Comparison of ENCODE assay signal across 10 cellular contexts in genomic region chr2:100752628-100753333, GRCh38.
A peak's percentile ranks its signal among the peaks of the same experiment; 100 is the strongest.
DNase-seq lines count a peak whose midpoint lies in the region; ATAC-seq, FAIRE-seq and TF ChIP-seq lines count a peak whose summit lies in the region.
"Had no signal": no experiment of that assay in that cellular context is flagged by ENCODE, and none has a peak within 500 bp of the region (broad histone marks: within the 10 kb centered on the region; RNA-seq: fewer than 3 reads in every experiment).

No MANE protein-coding gene starts in this region.

- no peak overlapping the region for H3K27ac Mint-ChIP-seq in type B pancreatic cell
- H3K27ac Mint-ChIP-seq: GM23338; natural killer cell treated with Interleukin-12 subunit alpha and Interleukin-12 subunit beta and Interleukin-15 and Interleukin-18, amount 100 ng/mL, for 72 hours had no signal

- peaks cover 3% of the 10 kb centered on the region for H3K4me1 Mint-ChIP-seq in type B pancreatic cell (ENCODE audit: unreplicated experiment)
- H3K4me1 Mint-ChIP-seq: GM23338 had no signal

- no peak overlapping the region for H3K4me3 ChIP-seq in fibroblast of mammary gland (ENCODE audit: control insufficient read depth, low read depth, low read length)
- H3K4me3 ChIP-seq: GM23338 had no signal

- H3K27me3 Mint-ChIP-seq in type B pancreatic cell, result peaks cover 41% of the 10 kb centered on the region

- no peaks in the 10 kb centered on the region for H3K9me3 Mint-ChIP-seq in type B pancreatic cell
- H3K9me3 Mint-ChIP-seq: GM23338; natural killer cell treated with Interleukin-12 subunit alpha and Interleukin-12 subunit beta and Interleukin-15 and Interleukin-18, amount 100 ng/mL, for 72 hours had no signal

- no peak overlapping the region for H3K4me3 Mint-ChIP-seq in type B pancreatic cell
- H3K4me3 Mint-ChIP-seq: GM23338; natural killer cell treated with Interleukin-12 subunit alpha and Interleukin-12 subunit beta and Interleukin-15 and Interleukin-18, amount 100 ng/mL, for 72 hours had no signal

- DNase-seq in H54 (ENCODE audit: insufficient read length, low spot score) (no peak), RKO (ENCODE audit: low spot score) (peak; percentile 57), fibroblast of mammary gland (ENCODE audit: low read depth) (peak; percentile 95), renal cortical epithelial cell (ENCODE audit: low read depth) (peak; percentile 95), type B pancreatic cell (ENCODE audit: extremely low spot score, unreplicated experiment) (no peak)
- no peak for DNase-seq in stimulated activated naive CD4-positive, alpha-beta T cell treated with Interleukin-2 at 50 U/mL for 16 hours (lab: John Stamatoyannopoulos, UW)
- no peak for DNase-seq in NK-92 treated with Interleukin-12 subunit alpha and Interleukin-12 subunit beta, amount 100 ng/mL, for 24 hours (lab: John Stamatoyannopoulos, UW)

- peak; percentile 86 for FAIRE-seq in H54 (lab: Jason Lieb, UNC)

- TF ChIP-seq POLR2A in H54 (IDR thresholded peaks at IDR 0.05; ENCODE audit: low read depth, low read length), result no peak

- ATAC-seq in GM21526 (IDR thresholded peaks at IDR 0.05; ENCODE audit: low FRiP score, unreplicated experiment), result no peak
- ATAC-seq: GM23338 had no signal

- H3K36me3 Mint-ChIP-seq in type B pancreatic cell, result no peaks in the 10 kb centered on the region
- H3K36me3 Mint-ChIP-seq: natural killer cell treated with Interleukin-12 subunit alpha and Interleukin-12 subunit beta and Interleukin-15 and Interleukin-18, amount 100 ng/mL, for 72 hours had no signal

- TF ChIP-seq CTCF in fibroblast of mammary gland (conservative IDR thresholded peaks at IDR 0.05; ENCODE audit: control insufficient read depth, insufficient read depth, low read depth, low read length) (no peak), type B pancreatic cell (conservative IDR thresholded peaks at IDR 0.05) (no peak)

Comparison
In these comparisons a context has a peak if more than half of its experiments do, and no peak if none do; other contexts are left out.
1. DNase-seq: peak in RKO (single experiment), fibroblast of mammary gland (single experiment) and renal cortical epithelial cell (single experiment); none in H54 (single experiment), type B pancreatic cell (single experiment), stimulated activated naive CD4-positive, alpha-beta T cell treated with Interleukin-2 at 50 U/mL for 16 hours (single experiment) and NK-92 treated with Interleukin-12 subunit alpha and Interleukin-12 subunit beta, amount 100 ng/mL, for 24 hours (single experiment).